Comparison of ENCODE assay signal across 1 cellular context in genomic region chr2:163951312-163951711, GRCh38.
TF ChIP-seq lines count a peak whose summit lies in the region.

No MANE protein-coding gene starts in this region.

TF ChIP-seq in HEK293, 187 proteins besides CTCF, POLR2A, EP300 and RAD21 (continued from another document):
- TF ChIP-seq ZNF629 (tag by site-specific recombination; IDR thresholded peaks at IDR 0.05) (no peak), ZXDB (tag by site-specific recombination; IDR thresholded peaks at IDR 0.05) (0 out of 2 replicates have a peak, but pooled peaks have one; percentile 23), REST (tag by site-specific recombination; IDR thresholded peaks at IDR 0.05) (peak; percentile 51; the same call in 1 of the 2 replicates), ZNF623 (tag by site-specific recombination; IDR thresholded peaks at IDR 0.05) (0 out of 2 replicates have a peak, but pooled peaks have one; percentile 36), ZNF426 (tag by site-specific recombination; IDR thresholded peaks at IDR 0.05) (peak; percentile 75), ZNF560 (tag by site-specific recombination; IDR thresholded peaks at IDR 0.05; ENCODE audit: borderline replicate concordance) (no peak), ZBTB8A (tag by site-specific recombination; IDR thresholded peaks at IDR 0.05) (peak; percentile 61; the same call in 1 of the 2 replicates), ZNF140 (tag by site-specific recombination; IDR thresholded peaks at IDR 0.05) (0 out of 2 replicates have a peak, but pooled peaks have one; percentile 50), ZNF112 (tag by site-specific recombination; IDR thresholded peaks at IDR 0.05) (no peak), ZNF555 (tag by site-specific recombination; conservative IDR thresholded peaks at IDR 0.05) (peak; percentile 62), GLIS2 (tag by site-specific recombination; IDR thresholded peaks at IDR 0.05) (no peak)
- TF ChIP-seq, protein P1, sequence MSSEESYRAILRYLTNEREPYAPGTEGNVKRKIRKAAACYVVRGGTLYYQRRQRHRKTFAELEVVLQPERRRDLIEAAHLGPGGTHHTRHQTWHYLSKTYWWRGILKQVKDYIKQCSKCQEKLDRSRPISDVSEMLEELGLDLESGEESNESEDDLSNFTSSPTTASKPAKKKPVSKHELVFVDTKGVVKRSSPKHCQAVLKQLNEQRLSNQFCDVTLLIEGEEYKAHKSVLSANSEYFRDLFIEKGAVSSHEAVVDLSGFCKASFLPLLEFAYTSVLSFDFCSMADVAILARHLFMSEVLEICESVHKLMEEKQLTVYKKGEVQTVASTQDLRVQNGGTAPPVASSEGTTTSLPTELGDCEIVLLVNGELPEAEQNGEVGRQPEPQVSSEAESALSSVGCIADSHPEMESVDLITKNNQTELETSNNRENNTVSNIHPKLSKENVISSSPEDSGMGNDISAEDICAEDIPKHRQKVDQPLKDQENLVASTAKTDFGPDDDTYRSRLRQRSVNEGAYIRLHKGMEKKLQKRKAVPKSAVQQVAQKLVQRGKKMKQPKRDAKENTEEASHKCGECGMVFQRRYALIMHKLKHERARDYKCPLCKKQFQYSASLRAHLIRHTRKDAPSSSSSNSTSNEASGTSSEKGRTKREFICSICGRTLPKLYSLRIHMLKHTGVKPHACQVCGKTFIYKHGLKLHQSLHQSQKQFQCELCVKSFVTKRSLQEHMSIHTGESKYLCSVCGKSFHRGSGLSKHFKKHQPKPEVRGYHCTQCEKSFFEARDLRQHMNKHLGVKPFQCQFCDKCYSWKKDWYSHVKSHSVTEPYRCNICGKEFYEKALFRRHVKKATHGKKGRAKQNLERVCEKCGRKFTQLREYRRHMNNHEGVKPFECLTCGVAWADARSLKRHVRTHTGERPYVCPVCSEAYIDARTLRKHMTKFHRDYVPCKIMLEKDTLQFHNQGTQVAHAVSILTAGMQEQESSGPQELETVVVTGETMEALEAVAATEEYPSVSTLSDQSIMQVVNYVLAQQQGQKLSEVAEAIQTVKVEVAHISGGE (tag by site-specific recombination; conservative IDR thresholded peaks at IDR 0.05; ENCODE audit: low read depth), result peak; percentile 56
- TF ChIP-seq, protein P2, sequence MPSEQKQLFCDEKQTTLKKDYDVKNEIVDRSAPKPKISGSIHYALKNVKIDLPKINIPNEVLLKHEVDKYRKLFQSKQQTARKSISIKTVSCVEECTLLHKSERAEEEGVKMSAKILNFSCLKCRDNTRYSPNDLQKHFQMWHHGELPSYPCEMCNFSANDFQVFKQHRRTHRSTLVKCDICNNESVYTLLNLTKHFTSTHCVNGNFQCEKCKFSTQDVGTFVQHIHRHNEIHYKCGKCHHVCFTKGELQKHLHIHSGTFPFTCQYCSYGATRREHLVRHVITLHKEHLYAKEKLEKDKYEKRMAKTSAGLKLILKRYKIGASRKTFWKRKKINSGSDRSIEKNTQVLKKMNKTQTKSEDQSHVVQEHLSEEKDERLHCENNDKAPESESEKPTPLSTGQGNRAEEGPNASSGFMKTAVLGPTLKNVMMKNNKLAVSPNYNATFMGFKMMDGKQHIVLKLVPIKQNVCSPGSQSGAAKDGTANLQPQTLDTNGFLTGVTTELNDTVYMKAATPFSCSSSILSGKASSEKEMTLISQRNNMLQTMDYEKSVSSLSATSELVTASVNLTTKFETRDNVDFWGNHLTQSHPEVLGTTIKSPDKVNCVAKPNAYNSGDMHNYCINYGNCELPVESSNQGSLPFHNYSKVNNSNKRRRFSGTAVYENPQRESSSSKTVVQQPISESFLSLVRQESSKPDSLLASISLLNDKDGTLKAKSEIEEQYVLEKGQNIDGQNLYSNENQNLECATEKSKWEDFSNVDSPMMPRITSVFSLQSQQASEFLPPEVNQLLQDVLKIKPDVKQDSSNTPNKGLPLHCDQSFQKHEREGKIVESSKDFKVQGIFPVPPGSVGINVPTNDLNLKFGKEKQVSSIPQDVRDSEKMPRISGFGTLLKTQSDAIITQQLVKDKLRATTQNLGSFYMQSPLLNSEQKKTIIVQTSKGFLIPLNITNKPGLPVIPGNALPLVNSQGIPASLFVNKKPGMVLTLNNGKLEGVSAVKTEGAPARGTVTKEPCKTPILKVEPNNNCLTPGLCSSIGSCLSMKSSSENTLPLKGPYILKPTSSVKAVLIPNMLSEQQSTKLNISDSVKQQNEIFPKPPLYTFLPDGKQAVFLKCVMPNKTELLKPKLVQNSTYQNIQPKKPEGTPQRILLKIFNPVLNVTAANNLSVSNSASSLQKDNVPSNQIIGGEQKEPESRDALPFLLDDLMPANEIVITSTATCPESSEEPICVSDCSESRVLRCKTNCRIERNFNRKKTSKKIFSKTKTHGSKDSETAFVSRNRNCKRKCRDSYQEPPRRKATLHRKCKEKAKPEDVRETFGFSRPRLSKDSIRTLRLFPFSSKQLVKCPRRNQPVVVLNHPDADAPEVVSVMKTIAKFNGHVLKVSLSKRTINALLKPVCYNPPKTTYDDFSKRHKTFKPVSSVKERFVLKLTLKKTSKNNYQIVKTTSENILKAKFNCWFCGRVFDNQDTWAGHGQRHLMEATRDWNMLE (tag by site-specific recombination; conservative IDR thresholded peaks at IDR 0.05; ENCODE audit: low read depth), result peak; percentile 68
